8 cellular contexts compared by ENCODE assay signal in genomic region chr22:50600541-50600940, GRCh38. TPM values are rescaled to one million over a fixed set of nuclear protein-coding genes. Genes with fewer than 3 reads are reported as not detected.
DNase-seq lines count a peak whose midpoint lies in the region; ATAC-seq and TF ChIP-seq lines count a peak whose summit lies in the region.

TSS of gene MAPK8IP2 (plus strand) at chr22:50600793. CDS start at chr22:50600819, 26 bp downstream.

- intact Hi-C loops in psoas muscle (cut with DNase I) = no loop called here

- WGBS in psoas muscle, 3 donors = 0 to 2% (median 1%) methylated on average over 11 to 59 of the region's 62 CpGs

- no peaks in the 10 kb centered on the region for H3K36me3 ChIP-seq in psoas muscle (ENCODE audit: insufficient read depth in 1 of 2, low read depth in 1 of 2)

- in situ Hi-C loops in SK-MEL-5 (cut with HindIII; ENCODE audit: low pct_unique_long_range_greater_than_20kb, low sequenced_read_pairs) = no loop called here

- no peaks in the 10 kb centered on the region for H3K4me1 ChIP-seq in psoas muscle

- ATAC-seq in psoas muscle (peak in 1 of 4 donors; percentile 45), GM18861 (IDR thresholded peaks at IDR 0.05; ENCODE audit: unreplicated experiment) (no peak), GM19035 (IDR thresholded peaks at IDR 0.05; ENCODE audit: unreplicated experiment) (no peak)

- DNase-seq in NCI-H82 (lab: John Stamatoyannopoulos, UW) (peak; percentile 70), NCI-H82 treated with DMSO at 0.1 percent for 48 hours (lab: John Stamatoyannopoulos, UW; ENCODE audit: unreplicated experiment) (no peak), SK-MEL-5 (ENCODE audit: low read depth, low spot score) (peak; percentile 26), fibroblast of the aortic adventitia (ENCODE audit: low read depth) (no peak), psoas muscle (no peak), NCI-H2107 (lab: John Stamatoyannopoulos, UW) (no peak)

- no peaks in the 10 kb centered on the region for H3K9me3 ChIP-seq in psoas muscle

- TF ChIP-seq CTCF in fibroblast of the aortic adventitia (IDR thresholded peaks at IDR 0.05; ENCODE audit: insufficient read depth, low read length) (no peak), psoas muscle (IDR thresholded peaks at IDR 0.05) (no peak)

- peaks cover 0 to 61% (median 28%) of the 10 kb centered on the region in 3 donors for H3K27me3 ChIP-seq in psoas muscle (ENCODE audit: insufficient read depth in 3 of 3, low read length in 2 of 3)

- no peak within 1 kb of the TSS for H3K27ac ChIP-seq in psoas muscle

- H3K4me3 ChIP-seq in fibroblast of the aortic adventitia (ENCODE audit: low read depth, low read length) (peak within 1 kb of the TSS; percentile 22), psoas muscle (peak within 1 kb of the TSS; percentile 50)

RNA-seq across cellular contexts. Expression of gene MAPK8IP2, which starts in this region (rescaled TPM):
- 18.8 and 20.0 TPM in 2 replicates for total RNA-seq in SK-MEL-5 (2014; rRNA removed; shearing (Covaris generic))
- polyA plus RNA-seq in SK-MEL-5 (2015; cell fraction: cytosol; rRNA removed) = 19.4 and 22.5 TPM in 2 replicates
- 9.5 and 13.0 TPM in 2 replicates for polyA plus RNA-seq in SK-MEL-5 (2015; cell fraction: nucleus; rRNA removed)
- 0.27 and 1.1 TPM in 2 replicates for total RNA-seq in fibroblast of the aortic adventitia (ENCODE audit: low replicate concordance)
- under 1 TPM; 0.12 to 0.34 (median 0.17) TPM for total RNA-seq in psoas muscle
- polyA plus RNA-seq in psoas muscle = under 1 TPM; 0.13 to 0.22 (median 0.15) TPM

Comparison
In these comparisons a context has a peak if more than half of its experiments do, and no peak if none do; other contexts are left out.
1. DNase-seq: peak in NCI-H82 (single experiment) and SK-MEL-5 (single experiment); none in NCI-H82 treated with DMSO at 0.1 percent for 48 hours (single experiment), fibroblast of the aortic adventitia (single experiment), psoas muscle (0 of 2) and NCI-H2107 (single experiment).